Comparison of ENCODE assay signal across 25 cellular contexts in the genomic region with DNA sequence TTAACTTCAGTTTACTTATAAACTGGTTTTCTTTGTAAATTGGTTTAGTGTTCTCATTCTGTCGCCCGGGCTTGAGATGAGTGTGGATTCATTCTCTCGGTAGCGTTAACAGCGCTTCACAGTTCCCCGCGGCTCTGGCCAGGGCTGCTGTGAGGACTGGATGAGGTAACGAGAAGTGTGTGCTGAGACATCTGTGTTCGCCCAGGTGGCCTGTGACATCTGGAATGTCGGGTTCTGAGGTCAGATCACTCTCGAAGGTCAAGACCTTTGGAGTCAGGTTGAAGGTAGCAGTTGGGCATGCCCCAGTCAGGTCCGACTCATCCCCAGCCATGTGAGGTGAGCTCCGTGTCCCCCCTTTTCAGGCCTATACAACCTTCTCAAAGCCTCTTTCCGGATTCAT.
"Had no signal": no experiment of that assay in that cellular context is flagged by ENCODE, and none has a peak within 500 bp of the region (broad histone marks: within the 10 kb centered on the region; RNA-seq: fewer than 3 reads in every experiment).

No MANE protein-coding gene starts in this region.

- H3K36me3 ChIP-seq: left ventricle myocardium inferior, ovary, suprapubic skin, thoracic aorta, tibial artery, upper lobe of right lung had no signal

- H3K9me3 ChIP-seq: left ventricle myocardium inferior, mucosa of descending colon, ovary, suprapubic skin, thoracic aorta, tibial artery, upper lobe of right lung had no signal

- H3K27me3 ChIP-seq: ovary, suprapubic skin, tibial artery, upper lobe of right lung had no signal

- H3K4me3 ChIP-seq: left ventricle myocardium inferior, lung, mucosa of descending colon, ovary, skin epidermis, suprapubic skin, thoracic aorta, tibial artery, upper lobe of right lung had no signal

- H3K27ac ChIP-seq: left ventricle myocardium inferior, ovary, skin epidermis, suprapubic skin, thoracic aorta, tibial artery, upper lobe of right lung had no signal

- DNase-seq: hippocampal formation; immature natural killer cell; kidney; left colon; left ventricle myocardium inferior; mesendoderm; midbrain; mucosa of descending colon; naive thymus-derived CD4-positive, alpha-beta T cell; ovary; right cardiac atrium; stimulated activated CD4-positive, alpha-beta T cell treated with anti-CD3 and anti-CD28 coated beads, Interleukin-4, amount 100 ng/mL, for 24 hours; stimulated activated naive CD4-positive, alpha-beta T cell; tibial artery; trophoblast cell; upper lobe of right lung had no signal

- FAIRE-seq: islet of Langerhans, kidney, urothelium cell line had no signal

- H3K4me1 ChIP-seq: upper lobe of right lung had no signal

- ATAC-seq: left colon; mucosa of descending colon; naive thymus-derived CD4-positive, alpha-beta T cell; natural killer cell treated with Interleukin-12 subunit alpha and Interleukin-12 subunit beta and Interleukin-15 and Interleukin-18, amount 100 ng/mL, for 72 hours; right cardiac atrium; sciatic nerve; stimulated activated effector memory CD8-positive, alpha-beta T cell treated with anti-CD3 and anti-CD28 coated beads, Interleukin-12 subunit alpha, Interleukin-12 subunit beta, amount 100 ng/mL, for 72 hours; upper lobe of right lung had no signal
